In genomic region chr7:66143876-66144332, GRCh38 we compare ENCODE assay signal across 28 cellular contexts. TPM values are rescaled to one million over a fixed set of nuclear protein-coding genes. Genes with fewer than 3 reads are reported as not detected.
DNase-seq lines count a peak whose midpoint lies in the region; ATAC-seq, FAIRE-seq and TF ChIP-seq lines count a peak whose summit lies in the region.
"Had no signal": no experiment of that assay in that cellular context is flagged by ENCODE, and none has a peak within 500 bp of the region (broad histone marks: within the 10 kb centered on the region; RNA-seq: fewer than 3 reads in every experiment).

No MANE protein-coding gene starts in this region.

- no peak for TF ChIP-seq CTCF in hepatocyte (IDR thresholded peaks at IDR 0.05; ENCODE audit: poor library complexity)

- 52% methylated on average over 2 of the region's 2 CpGs for WGBS in hepatocyte (ENCODE audit: low lambda C conversion rate, missing lambda C conversion rate)

- H3K36me3 ChIP-seq in HAP-1 (replicated peaks) (peaks cover 64% of the 10 kb centered on the region), hepatocyte (replicated peaks; ENCODE audit: insufficient read depth, low read depth) (no peaks in the 10 kb centered on the region)
- H3K36me3 ChIP-seq: prostate gland had no signal

- H3K27me3 Mint-ChIP-seq in T-helper 17 cell, result no peaks in the 10 kb centered on the region
- H3K27me3 Mint-ChIP-seq in activated T-cell treated with anti-CD3 and anti-CD28 coated beads, Interleukin-2, amount 50 U/mL, for 4 hours (ENCODE audit: low read depth), result no peaks in the 10 kb centered on the region
- H3K27me3 Mint-ChIP-seq: activated CD4-positive, alpha-beta memory T cell treated with anti-CD3 and anti-CD28 coated beads, Interleukin-2, amount 10 ng/mL, durations not matched to agents 7 days and 5 days; stimulated activated memory B cell treated with anti-CD40 and anti-IgM and Interleukin-4, amounts not matched to agents 10 μg/mL and 1 μg/mL and 100 μg/mL, for 72 hours had no signal

- peaks cover 15% of the 10 kb centered on the region for H3K36me3 Mint-ChIP-seq in T-helper 17 cell (ENCODE audit: low read depth)
- H3K36me3 Mint-ChIP-seq in stimulated activated effector memory CD8-positive, alpha-beta T cell treated with anti-CD3 and anti-CD28 coated beads, Interleukin-12 subunit alpha, Interleukin-12 subunit beta, amount 100 ng/mL, for 72 hours, result peaks cover 100% of the 10 kb centered on the region
- H3K36me3 Mint-ChIP-seq in activated T-cell treated with anti-CD3 and anti-CD28 coated beads, Interleukin-2, amount 50 U/mL, for 4 hours (ENCODE audit: insufficient read depth), result peaks cover 63% of the 10 kb centered on the region

- H3K9me2 ChIP-seq in hepatocyte (replicated peaks; ENCODE audit: insufficient read depth), result no peaks in the 10 kb centered on the region

- no peaks in the 10 kb centered on the region for H3K27me3 ChIP-seq in HAP-1 (ENCODE audit: low read depth)
- no peaks in the 10 kb centered on the region for H3K27me3 ChIP-seq in hepatocyte
- H3K27me3 ChIP-seq: BLaER1, Peyer's patch, testis had no signal

- in situ Hi-C loops in HAP-1 (cut with MboI; ENCODE audit: low sequenced_read_pairs), result no loop called here

- no peaks in the 10 kb centered on the region for H4K20me1 ChIP-seq in hepatocyte (ENCODE audit: insufficient read depth, poor library complexity, severe bottlenecking)

- H3K9me3 ChIP-seq in HAP-1 (no peaks in the 10 kb centered on the region), T-helper 17 cell (ENCODE audit: control insufficient read depth, low read length, poor library complexity, severe bottlenecking) (no peaks in the 10 kb centered on the region), hepatocyte (ENCODE audit: low read depth) (no peaks in the 10 kb centered on the region)
- H3K9me3 ChIP-seq: BLaER1, Peyer's patch, prostate gland, testis had no signal

- DNase-seq in HAP-1 (ENCODE audit: low spot score in 2 of 2) (peak; percentile 27 to 64), T-helper 17 cell (no peak), hepatocyte (ENCODE audit: low spot score) (no peak), GM12891 (ENCODE audit: insufficient read length, low spot score) (no peak)
- DNase-seq in stimulated activated effector memory CD8-positive, alpha-beta T cell treated with anti-CD3 and anti-CD28 coated beads, Interleukin-12 subunit alpha, Interleukin-12 subunit beta, amount 100 ng/mL, for 72 hours (ENCODE audit: low spot score in 2 of 2), result no peak
- DNase-seq in activated T-cell treated with anti-CD3 and anti-CD28 coated beads, Interleukin-2, amount 50 U/mL, for 4 hours, result no peak
- DNase-seq: activated CD4-positive, alpha-beta memory T cell treated with anti-CD3 and anti-CD28 coated beads, Interleukin-2, amount 10 ng/mL, durations not matched to agents 7 days and 5 days; activated CD4-positive, alpha-beta T cell treated with anti-CD3 and anti-CD28 coated beads for 1 hour; activated CD8-positive, alpha-beta memory T cell treated with anti-CD3 and anti-CD28 coated beads, Interleukin-2, amount 50 U/mL, for 4 hours; activated naive CD4-positive, alpha-beta T cell treated with anti-CD3 and anti-CD28 coated beads for 36 hours; amniotic stem cell; Karpas-422; left ventricle myocardium superior; NCI-H1417; NCI-H2107; NCI-H446 treated with DMSO at 0.1 percent for 48 hours; Peyer's patch; SHP77; testis had no signal

- H3K4me3 ChIP-seq in HAP-1 (no peak overlapping the region), hepatocyte (no peak overlapping the region)
- H3K4me3 ChIP-seq: BLaER1, Peyer's patch, prostate gland, testis had no signal

- H3K4me2 ChIP-seq in hepatocyte, result peak overlapping the region; percentile 11
- H3K4me2 ChIP-seq: BLaER1 had no signal

- H3K4me3 Mint-ChIP-seq in T-helper 17 cell, result no peak overlapping the region
- H3K4me3 Mint-ChIP-seq in stimulated activated effector memory CD8-positive, alpha-beta T cell treated with anti-CD3 and anti-CD28 coated beads, Interleukin-12 subunit alpha, Interleukin-12 subunit beta, amount 100 ng/mL, for 72 hours, result no peak overlapping the region
- no peak overlapping the region for H3K4me3 Mint-ChIP-seq in activated T-cell treated with anti-CD3 and anti-CD28 coated beads, Interleukin-2, amount 50 U/mL, for 4 hours
- H3K4me3 Mint-ChIP-seq: activated CD4-positive, alpha-beta memory T cell treated with anti-CD3 and anti-CD28 coated beads, Interleukin-2, amount 10 ng/mL, durations not matched to agents 7 days and 5 days; activated naive CD4-positive, alpha-beta T cell treated with anti-CD3 and anti-CD28 coated beads for 36 hours; activated T-helper 1 cell treated with anti-CD3 and anti-CD28 coated beads, Interleukin-12 subunit alpha, Interleukin-12 subunit beta, Interleukin-2, Interleukin-4 antibody, amounts not matched to agents 30 ng/mL and 10 ng/mL and 1 ng/mL, durations not matched to agents 14 hours and 24 hours and 36 hours; stimulated activated memory B cell treated with anti-CD40 and anti-IgM and Interleukin-4, amounts not matched to agents 10 μg/mL and 1 μg/mL and 100 μg/mL, for 72 hours had no signal

- H3K79me2 ChIP-seq in hepatocyte, result peaks cover 31% of the 10 kb centered on the region

- no peak overlapping the region for H2AFZ ChIP-seq in hepatocyte

- FAIRE-seq in GM12891 (lab: Jason Lieb, UNC), result no peak
- FAIRE-seq: endothelial cell of umbilical vein, GM12892, H54, islet of Langerhans had no signal

- H3K9me3 Mint-ChIP-seq in stimulated activated effector memory CD8-positive, alpha-beta T cell treated with anti-CD3 and anti-CD28 coated beads, Interleukin-12 subunit alpha, Interleukin-12 subunit beta, amount 100 ng/mL, for 72 hours, result no peaks in the 10 kb centered on the region
- H3K9me3 Mint-ChIP-seq in activated T-cell treated with anti-CD3 and anti-CD28 coated beads, Interleukin-2, amount 50 U/mL, for 4 hours, result no peaks in the 10 kb centered on the region
- H3K9me3 Mint-ChIP-seq: activated CD4-positive, alpha-beta memory T cell treated with anti-CD3 and anti-CD28 coated beads, Interleukin-2, amount 10 ng/mL, durations not matched to agents 7 days and 5 days; activated naive CD4-positive, alpha-beta T cell treated with anti-CD3 and anti-CD28 coated beads for 36 hours; activated T-helper 1 cell treated with anti-CD3 and anti-CD28 coated beads, Interleukin-12 subunit alpha, Interleukin-12 subunit beta, Interleukin-2, Interleukin-4 antibody, amounts not matched to agents 30 ng/mL and 10 ng/mL and 1 ng/mL, durations not matched to agents 14 hours and 24 hours and 36 hours; stimulated activated memory B cell treated with anti-CD40 and anti-IgM and Interleukin-4, amounts not matched to agents 10 μg/mL and 1 μg/mL and 100 μg/mL, for 72 hours had no signal

- no peak for TF ChIP-seq POLR2A in GM12891 (IDR thresholded peaks at IDR 0.05; ENCODE audit: low read depth, low read length)

- H3K4me1 Mint-ChIP-seq in T-helper 17 cell, result peaks cover 17% of the 10 kb centered on the region
- H3K4me1 Mint-ChIP-seq in stimulated activated effector memory CD8-positive, alpha-beta T cell treated with anti-CD3 and anti-CD28 coated beads, Interleukin-12 subunit alpha, Interleukin-12 subunit beta, amount 100 ng/mL, for 72 hours, result peaks cover 48% of the 10 kb centered on the region
- H3K4me1 Mint-ChIP-seq in activated T-cell treated with anti-CD3 and anti-CD28 coated beads, Interleukin-2, amount 50 U/mL, for 4 hours (ENCODE audit: low read depth), result peaks cover 15% of the 10 kb centered on the region

- peaks cover 13% of the 10 kb centered on the region for H3K4me1 ChIP-seq in HAP-1
- peaks cover 37% of the 10 kb centered on the region for H3K4me1 ChIP-seq in hepatocyte (ENCODE audit: insufficient read depth)
- H3K4me1 ChIP-seq: BLaER1 had no signal

- H3K27ac Mint-ChIP-seq in T-helper 17 cell, result peak overlapping the region; percentile 59
- H3K27ac Mint-ChIP-seq in stimulated activated effector memory CD8-positive, alpha-beta T cell treated with anti-CD3 and anti-CD28 coated beads, Interleukin-12 subunit alpha, Interleukin-12 subunit beta, amount 100 ng/mL, for 72 hours, result peak overlapping the region; percentile 4
- H3K27ac Mint-ChIP-seq: activated CD4-positive, alpha-beta memory T cell treated with anti-CD3 and anti-CD28 coated beads, Interleukin-2, amount 10 ng/mL, durations not matched to agents 7 days and 5 days; activated naive CD4-positive, alpha-beta T cell treated with anti-CD3 and anti-CD28 coated beads for 36 hours; activated T-helper 1 cell treated with anti-CD3 and anti-CD28 coated beads, Interleukin-12 subunit alpha, Interleukin-12 subunit beta, Interleukin-2, Interleukin-4 antibody, amounts not matched to agents 30 ng/mL and 10 ng/mL and 1 ng/mL, durations not matched to agents 14 hours and 24 hours and 36 hours; stimulated activated memory B cell treated with anti-CD40 and anti-IgM and Interleukin-4, amounts not matched to agents 10 μg/mL and 1 μg/mL and 100 μg/mL, for 72 hours had no signal

- H3K27ac ChIP-seq in hepatocyte, result peak overlapping the region; percentile 82
- H3K27ac ChIP-seq: BLaER1, Peyer's patch had no signal

- ATAC-seq in T-helper 17 cell (no peak), HG02610 (IDR thresholded peaks at IDR 0.05; ENCODE audit: unreplicated experiment) (no peak)
- ATAC-seq in stimulated activated effector memory CD8-positive, alpha-beta T cell treated with anti-CD3 and anti-CD28 coated beads, Interleukin-12 subunit alpha, Interleukin-12 subunit beta, amount 100 ng/mL, for 72 hours, result no peak
- no peak for ATAC-seq in activated T-cell treated with anti-CD3 and anti-CD28 coated beads, Interleukin-2, amount 50 U/mL, for 4 hours
- ATAC-seq: left ventricle myocardium superior; stimulated activated memory B cell treated with anti-CD40 and anti-IgM and Interleukin-4, amounts not matched to agents 10 μg/mL and 1 μg/mL and 100 μg/mL, for 72 hours had no signal

TF ChIP-seq in GM12891, 5 proteins besides CTCF, POLR2A, EP300 and RAD21:
- TF ChIP-seq POLR2AphosphoS5 (IDR thresholded peaks at IDR 0.05; ENCODE audit: low read depth, low read length), result no peak
- TF ChIP-seq TAF1 (IDR thresholded peaks at IDR 0.05; ENCODE audit: low read depth, low read length), result no peak
- TF ChIP-seq PAX5 (IDR thresholded peaks at IDR 0.05; ENCODE audit: insufficient read depth, low read length, severe bottlenecking), result no peak
- TF ChIP-seq SPI1 (IDR thresholded peaks at IDR 0.05; ENCODE audit: low read depth, low read length), result no peak
- no peak for TF ChIP-seq POU2F2 (IDR thresholded peaks at IDR 0.05; ENCODE audit: low read depth, low read length)

RNA-seq across cellular contexts. Expression of gene CRCP, which starts 29.3 kb away (rescaled TPM):
- 10 to 100 TPM; 35.2 to 40.3 TPM for total RNA-seq in T-helper 17 cell
- 38.0 and 41.6 TPM in 2 replicates for total RNA-seq in hepatocyte
- 9.0 and 13.8 TPM in 2 replicates for polyA plus RNA-seq in hepatocyte
- 19.9 TPM for polyA plus RNA-seq in GM12891 (2012; ENCODE audit: low read depth, missing spikeins)
- 10 to 100 TPM; 41.9 to 48.0 (median 47.6) TPM for total RNA-seq in activated T-cell treated with anti-CD3 and anti-CD28 coated beads, Interleukin-2, amount 50 U/mL, for 4 hours

Comparison
In these comparisons a context has a peak if more than half of its experiments do, and no peak if none do; other contexts are left out.
1. DNase-seq: peak in HAP-1 (2 of 2); none in T-helper 17 cell (0 of 3), hepatocyte (single experiment), stimulated activated effector memory CD8-positive, alpha-beta T cell treated with anti-CD3 and anti-CD28 coated beads, Interleukin-12 subunit alpha, Interleukin-12 subunit beta, amount 100 ng/mL, for 72 hours (0 of 2), GM12891 (single experiment) and activated T-cell treated with anti-CD3 and anti-CD28 coated beads, Interleukin-2, amount 50 U/mL, for 4 hours (single experiment).